ENCODE assay signal across 8 cellular contexts in the genomic region with DNA sequence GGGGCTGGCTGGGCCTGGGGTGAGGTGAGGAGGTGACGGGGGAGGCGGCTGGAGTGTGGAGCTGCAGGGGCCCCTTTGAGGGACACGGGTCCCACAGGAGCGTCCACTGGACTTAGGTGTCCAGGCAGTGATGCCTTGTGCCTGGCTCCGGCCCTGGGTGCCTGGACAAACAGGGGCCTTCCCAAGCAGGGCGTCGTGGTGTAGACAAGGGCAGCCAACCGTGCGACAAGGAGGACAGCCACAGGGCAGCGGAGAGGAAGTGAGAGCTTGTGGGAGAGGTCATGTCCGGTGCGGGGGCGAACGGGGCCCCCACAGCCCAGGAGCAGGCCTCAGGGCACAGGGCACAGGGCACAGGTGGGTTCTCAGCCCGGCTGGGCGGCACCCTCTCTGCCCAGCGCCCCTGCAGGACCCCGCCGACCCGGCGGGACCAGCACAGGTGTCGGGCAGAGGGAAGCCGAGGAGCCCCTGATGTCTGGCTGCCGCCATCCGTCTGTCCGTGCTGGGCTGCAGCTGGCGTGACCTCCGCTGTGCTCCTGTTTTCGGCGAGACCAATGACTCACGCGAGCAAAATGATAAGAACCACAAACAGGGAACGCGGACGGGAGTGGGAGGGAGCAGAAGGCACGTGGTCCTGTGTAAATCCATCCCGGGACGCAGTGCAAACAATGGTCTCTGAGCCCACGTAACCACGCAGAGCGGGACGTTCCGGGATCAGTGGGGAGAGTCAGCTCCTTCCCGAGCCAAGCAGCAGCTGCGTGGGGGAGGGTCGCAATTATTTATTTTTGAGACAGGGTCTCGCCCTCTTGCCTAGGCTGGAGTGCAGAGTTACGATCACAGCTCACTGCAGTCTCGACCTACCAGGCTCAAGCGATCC. TPM values are rescaled to one million over a fixed set of nuclear protein-coding genes. Genes with fewer than 3 reads are reported as not detected.
DNase-seq lines count a peak whose midpoint lies in the region; ATAC-seq and TF ChIP-seq lines count a peak whose summit lies in the region.

No MANE protein-coding gene starts in this region.

- no peak overlapping the region for H3K4me3 Mint-ChIP-seq in activated T-helper 17 cell treated with anti-CD3 and anti-CD28 coated beads, Interleukin-2, amount 50 U/mL, for 72 hours

- H3K4me3 ChIP-seq in astrocyte of the spinal cord (ENCODE audit: low read depth, low read length): no peak overlapping the region

- no peaks in the 10 kb centered on the region for H3K4me1 Mint-ChIP-seq in activated T-helper 17 cell treated with anti-CD3 and anti-CD28 coated beads, Interleukin-2, amount 50 U/mL, for 72 hours

- in situ Hi-C loops in astrocyte of the spinal cord (cut with HindIII; ENCODE audit: low sequenced_read_pairs): no loop called here

- H3K36me3 Mint-ChIP-seq in activated T-helper 17 cell treated with anti-CD3 and anti-CD28 coated beads, Interleukin-2, amount 50 U/mL, for 72 hours (ENCODE audit: low read depth): no peaks in the 10 kb centered on the region

- peak; percentile 83 for ATAC-seq in GM19395 (IDR thresholded peaks at IDR 0.05; ENCODE audit: unreplicated experiment)
- peak; percentile 52 for ATAC-seq in HG03520 (IDR thresholded peaks at IDR 0.05; ENCODE audit: unreplicated experiment)
- ATAC-seq in activated T-helper 17 cell treated with anti-CD3 and anti-CD28 coated beads, Interleukin-2, amount 50 U/mL, for 72 hours (replicated peaks): no peak

- H3K9me3 Mint-ChIP-seq in activated T-helper 17 cell treated with anti-CD3 and anti-CD28 coated beads, Interleukin-2, amount 50 U/mL, for 72 hours: no peaks in the 10 kb centered on the region

- H3K27me3 Mint-ChIP-seq in activated T-helper 17 cell treated with anti-CD3 and anti-CD28 coated beads, Interleukin-2, amount 50 U/mL, for 72 hours: peaks cover 8% of the 10 kb centered on the region

- TF ChIP-seq CTCF in astrocyte of the spinal cord (IDR thresholded peaks at IDR 0.05; ENCODE audit: low read depth, low read length): no peak

- H3K27ac Mint-ChIP-seq in activated T-helper 17 cell treated with anti-CD3 and anti-CD28 coated beads, Interleukin-2, amount 50 U/mL, for 72 hours: no peak overlapping the region

- DNase-seq in AG08396 (ENCODE audit: low spot score) (peak; percentile 95), astrocyte of the spinal cord (ENCODE audit: low read depth, low spot score) (peak; percentile 82), myocyte (ENCODE audit: low read depth) (peak; percentile 95), NCI-H748 (lab: John Stamatoyannopoulos, UW; ENCODE audit: unreplicated experiment) (no peak), T-helper 1 cell (no peak)

RNA-seq across cellular contexts. Expression of gene A4GALT, which starts 49.1 kb away (rescaled TPM):
- 21.6 and 23.3 TPM in 2 replicates for total RNA-seq in myocyte
- 6.0 TPM for polyA plus RNA-seq in myocyte (2012)
- total RNA-seq in activated T-helper 17 cell treated with anti-CD3 and anti-CD28 coated beads, Interleukin-2, amount 50 U/mL, for 72 hours: under 1 TPM in 1 of 2 donors, not detected in 1; 0.19 TPM

Comparison
In these comparisons a context has a peak if more than half of its experiments do, and no peak if none do; other contexts are left out.
1. DNase-seq: peak in AG08396 (single experiment), astrocyte of the spinal cord (single experiment) and myocyte (single experiment); none in NCI-H748 (single experiment) and T-helper 1 cell (0 of 5).
2. RNA of gene A4GALT, which starts 49.1 kb away (total RNA-seq): 21.6 to 23.3 TPM in myocyte; 0.19 TPM in activated T-helper 17 cell treated with anti-CD3 and anti-CD28 coated beads, Interleukin-2, amount 50 U/mL, for 72 hours; every median in the first group is over 10 times any median in the second.